Comparison of ENCODE assay signal across 9 cellular contexts in genomic region chr12:50923361-50924130, GRCh38. TPM values are rescaled to one million over a fixed set of nuclear protein-coding genes. Genes with fewer than 3 reads are reported as not detected.
DNase-seq lines count a peak whose midpoint lies in the region; ATAC-seq and TF ChIP-seq lines count a peak whose summit lies in the region.
"Had no signal": no experiment of that assay in that cellular context is flagged by ENCODE, and none has a peak within 500 bp of the region (broad histone marks: within the 10 kb centered on the region; RNA-seq: fewer than 3 reads in every experiment).

No MANE protein-coding gene starts in this region.

- no peaks in the 10 kb centered on the region for H3K36me3 ChIP-seq in muscle layer of duodenum (ENCODE audit: control insufficient read depth in 1 of 2, insufficient read depth in 2 of 2, low read length in 2 of 2)

- H3K27ac ChIP-seq in muscle layer of duodenum (ENCODE audit: low read length), result peak overlapping the region; percentile 92

- DNase-seq in Right ventricle myocardium superior (peak; percentile 49), left cardiac atrium (no peak), cardiac fibroblast (ENCODE audit: low read depth in 2 of 2) (peak; percentile 36 to 38), NCI-H69 (lab: John Stamatoyannopoulos, UW) (no peak), NCI-H2029 (lab: John Stamatoyannopoulos, UW) (no peak)

- ATAC-seq in Right ventricle myocardium superior (ENCODE audit: poor library complexity), result peak; percentile 24
- ATAC-seq in left cardiac atrium, result no peak
- ATAC-seq in HG03378 (IDR thresholded peaks at IDR 0.05; ENCODE audit: unreplicated experiment), result no peak
- no peak for ATAC-seq in GM21786 (IDR thresholded peaks at IDR 0.05; ENCODE audit: unreplicated experiment)

- no peaks in the 10 kb centered on the region for H3K9me3 ChIP-seq in muscle layer of duodenum (ENCODE audit: control insufficient read depth in 1 of 2, low read length in 2 of 2)

- intact Hi-C loops in Right ventricle myocardium superior (cut with DNase I), result no loop called here
- intact Hi-C loops in left cardiac atrium (cut with DNase I), result loop anchor here (2.0 to 10.0 kb wide), 2 partner anchors 61 to 99 kb away; no protein-coding TSS in a partner anchor

- TF ChIP-seq CTCF in cardiac fibroblast (IDR thresholded peaks at IDR 0.05; ENCODE audit: low read depth, low read length), result no peak

- no peaks in the 10 kb centered on the region for H3K27me3 ChIP-seq in muscle layer of duodenum (ENCODE audit: low read depth, low read length)

- H3K4me1 ChIP-seq in muscle layer of duodenum (ENCODE audit: control insufficient read depth in 1 of 2, insufficient read depth in 2 of 2, low read length in 2 of 2), result peaks cover 0 to 24% of the 10 kb centered on the region in 2 donors

- H3K4me3 ChIP-seq in cardiac fibroblast (replicated peaks in 1 of 2; ENCODE audit: low read depth in 2 of 2, low read length in 2 of 2) (peak overlapping the region in 1 of 2 donors; percentile 29), muscle layer of duodenum (ENCODE audit: low read depth in 1 of 2, low read length in 2 of 2) (peak overlapping the region; percentile 47 to 81)

RNA-seq across cellular contexts. Expression of gene HIGD1C, which starts 28.8 kb away (rescaled TPM):
- total RNA-seq in Right ventricle myocardium superior (not detected), left cardiac atrium (not detected)
- total RNA-seq: NCI-H460 had no signal

Comparison
In these comparisons a context has a peak if more than half of its experiments do, and no peak if none do; other contexts are left out.
1. DNase-seq: peak in Right ventricle myocardium superior (single experiment) and cardiac fibroblast (2 of 2); none in left cardiac atrium (single experiment), NCI-H69 (single experiment) and NCI-H2029 (single experiment).